ENCODE assay signal across 9 cellular contexts in the genomic region with DNA sequence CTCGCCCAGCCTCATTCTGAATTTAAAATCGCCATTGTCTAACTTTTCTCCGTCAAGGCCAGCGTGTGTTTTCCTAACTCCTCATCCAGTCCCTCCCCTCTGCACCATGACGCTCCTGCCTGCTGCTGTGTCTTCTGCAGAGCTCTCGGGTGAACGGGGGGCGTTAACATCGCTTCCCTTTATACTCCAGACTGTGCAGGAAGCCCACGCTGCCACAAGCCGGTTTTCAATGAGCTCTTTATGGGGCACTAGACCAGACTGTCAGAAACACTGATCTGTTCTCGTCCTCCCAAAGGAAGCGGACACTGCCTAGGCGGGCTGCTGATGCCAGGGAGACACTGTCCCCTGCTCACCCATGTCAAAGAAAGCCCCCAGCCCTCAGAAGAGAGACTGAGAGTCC. TPM values are rescaled to one million over a fixed set of nuclear protein-coding genes. Genes with fewer than 3 reads are reported as not detected.
DNase-seq lines count a peak whose midpoint lies in the region; ATAC-seq and TF ChIP-seq lines count a peak whose summit lies in the region.
"Had no signal": no experiment of that assay in that cellular context is flagged by ENCODE, and none has a peak within 500 bp of the region (broad histone marks: within the 10 kb centered on the region; RNA-seq: fewer than 3 reads in every experiment).

No MANE protein-coding gene starts in this region.

- no peaks in the 10 kb centered on the region for H3K27me3 ChIP-seq in left lung

- H3K27ac Mint-ChIP-seq in activated CD8-positive, alpha-beta T cell treated with anti-CD3 and anti-CD28 coated beads for 36 hours, result no peak overlapping the region
- peak overlapping the region; percentile 97 for H3K27ac Mint-ChIP-seq in nephron progenitor cell

- no peak for TF ChIP-seq CTCF in activated CD8-positive, alpha-beta T cell treated with anti-CD3 and anti-CD28 coated beads for 36 hours (IDR thresholded peaks at IDR 0.05)
- no peak for TF ChIP-seq CTCF in nephron progenitor cell (IDR thresholded peaks at IDR 0.05)
- no peak for TF ChIP-seq CTCF in left lung (IDR thresholded peaks at IDR 0.05)

- H3K9me3 ChIP-seq in left lung, result no peaks in the 10 kb centered on the region

- H3K4me1 ChIP-seq in left lung, result peaks cover 0 to 50% of the 10 kb centered on the region in 2 donors

- peak overlapping the region in 1 of 2 donors; percentile 23 for H3K27ac ChIP-seq in left lung

- peak; percentile 45 for DNase-seq in activated CD8-positive, alpha-beta T cell treated with anti-CD3 and anti-CD28 coated beads for 36 hours
- no peak for DNase-seq in nephron progenitor cell
- no peak for DNase-seq in NCI-H2196 treated with DMSO at 0.1 percent for 48 hours (lab: John Stamatoyannopoulos, UW; ENCODE audit: unreplicated experiment)
- DNase-seq in left lung, result no peak
- DNase-seq in NCI-H446 treated with DMSO at 0.1 percent for 48 hours (lab: John Stamatoyannopoulos, UW), result no peak
- no peak for DNase-seq in NK-92 treated with Interleukin-12 subunit alpha and Interleukin-12 subunit beta, amount 100 ng/mL, for 24 hours (lab: John Stamatoyannopoulos, UW)
- DNase-seq: amniotic stem cell had no signal

- intact Hi-C loops in activated CD8-positive, alpha-beta T cell treated with anti-CD3 and anti-CD28 coated beads for 36 hours (cut with micrococcal nuclease), result no loop called here
- intact Hi-C loops in left lung (cut with DNase I), result no loop called here

- H3K36me3 Mint-ChIP-seq in activated CD8-positive, alpha-beta T cell treated with anti-CD3 and anti-CD28 coated beads for 36 hours (ENCODE audit: low read depth), result peaks cover 21% of the 10 kb centered on the region
- no peaks in the 10 kb centered on the region for H3K36me3 Mint-ChIP-seq in nephron progenitor cell (ENCODE audit: low read depth)

- H3K4me3 Mint-ChIP-seq in activated CD8-positive, alpha-beta T cell treated with anti-CD3 and anti-CD28 coated beads for 36 hours, result no peak overlapping the region
- H3K4me3 Mint-ChIP-seq in nephron progenitor cell, result no peak overlapping the region

- H3K27me3 Mint-ChIP-seq in activated CD8-positive, alpha-beta T cell treated with anti-CD3 and anti-CD28 coated beads for 36 hours, result no peaks in the 10 kb centered on the region
- H3K27me3 Mint-ChIP-seq in nephron progenitor cell (ENCODE audit: low read depth, poor library complexity), result peaks cover 4% of the 10 kb centered on the region

- peaks cover 15% of the 10 kb centered on the region for H3K4me1 Mint-ChIP-seq in activated CD8-positive, alpha-beta T cell treated with anti-CD3 and anti-CD28 coated beads for 36 hours (ENCODE audit: low read depth)
- peaks cover 18% of the 10 kb centered on the region for H3K4me1 Mint-ChIP-seq in nephron progenitor cell

- no peaks in the 10 kb centered on the region for H3K9me3 Mint-ChIP-seq in activated CD8-positive, alpha-beta T cell treated with anti-CD3 and anti-CD28 coated beads for 36 hours
- no peaks in the 10 kb centered on the region for H3K9me3 Mint-ChIP-seq in nephron progenitor cell

- POLR2A ChIA-PET in activated CD8-positive, alpha-beta T cell treated with anti-CD3 and anti-CD28 coated beads for 36 hours (lab: Charles Lee), result interaction anchor here (0.9 kb wide), 2 partner anchors 8 to 12 kb away, joined by 3 read pairs; no protein-coding TSS in a partner anchor

- peaks cover 0 to 58% of the 10 kb centered on the region in 2 donors for H3K36me3 ChIP-seq in left lung

- CTCF ChIA-PET in activated CD8-positive, alpha-beta T cell treated with anti-CD3 and anti-CD28 coated beads for 36 hours (lab: Charles Lee), result interaction anchor here (1.0 to 1.9 kb wide), 5 partner anchors 12 to 83 kb away, joined by 3 to 6 read pairs (median 3); no protein-coding TSS in a partner anchor

- peak; percentile 15 for ATAC-seq in GM18498 (IDR thresholded peaks at IDR 0.05; ENCODE audit: unreplicated experiment)
- ATAC-seq in HG03342 (IDR thresholded peaks at IDR 0.05; ENCODE audit: unreplicated experiment), result peak; percentile 11
- peak; percentile 74 for ATAC-seq in activated CD8-positive, alpha-beta T cell treated with anti-CD3 and anti-CD28 coated beads for 36 hours
- no peak for ATAC-seq in left lung

- no peak overlapping the region for H3K4me3 ChIP-seq in left lung

RNA-seq across cellular contexts. Expression of a gene that starts 13.3 kb away (rescaled TPM):
- under 1 TPM in 1 of 2 experiments, not detected in 1; 0.34 TPM for total RNA-seq in activated CD8-positive, alpha-beta T cell treated with anti-CD3 and anti-CD28 coated beads for 36 hours
- total RNA-seq in left lung, result not detected

RNA-seq across cellular contexts. Expression of a gene that starts 20.5 kb away (rescaled TPM):
- 10 to 100 TPM; 19.9 to 20.4 TPM for total RNA-seq in activated CD8-positive, alpha-beta T cell treated with anti-CD3 and anti-CD28 coated beads for 36 hours
- total RNA-seq in left lung, result 10 to 100 TPM; 24.9 to 61.7 TPM

RNA-seq across cellular contexts. Expression of a gene that starts 27.7 kb away (rescaled TPM):
- 10 to 100 TPM; 36.8 to 39.5 TPM for total RNA-seq in activated CD8-positive, alpha-beta T cell treated with anti-CD3 and anti-CD28 coated beads for 36 hours
- 10 to 100 TPM; 20.1 to 23.2 TPM for total RNA-seq in left lung

RNA-seq across cellular contexts. Expression of a gene that starts 56.8 kb away (rescaled TPM):
- under 1 TPM in 1 of 2 experiments, not detected in 1; 0.23 TPM for total RNA-seq in activated CD8-positive, alpha-beta T cell treated with anti-CD3 and anti-CD28 coated beads for 36 hours
- total RNA-seq in left lung, result 10 to 100 TPM; 10.2 to 13.7 TPM

RNA-seq across cellular contexts. Expression of a gene that starts 59.2 kb away (rescaled TPM):
- total RNA-seq in activated CD8-positive, alpha-beta T cell treated with anti-CD3 and anti-CD28 coated beads for 36 hours, result not detected
- total RNA-seq in left lung, result 1 to 10 TPM; 1.3 to 2.9 TPM
